3 cellular contexts compared by ENCODE assay signal in genomic region chr17:36008998-36009665, GRCh38.
TF ChIP-seq lines count a peak whose summit lies in the region.

No MANE protein-coding gene starts in this region.

TF ChIP-seq in GM23338, 12 proteins besides CTCF, POLR2A, EP300 and RAD21:
- no peak for TF ChIP-seq JUNB (IDR thresholded peaks at IDR 0.05; ENCODE audit: unreplicated experiment)

TF ChIP-seq in WTC11, 78 proteins besides CTCF, POLR2A, EP300 and RAD21:
- TF ChIP-seq ZNF532 (CRISPR knock-in tag; IDR thresholded peaks at IDR 0.05; ENCODE audit: borderline replicate concordance) (no peak), GABPB1 (CRISPR knock-in tag; IDR thresholded peaks at IDR 0.05) (no peak), OVOL2 (CRISPR knock-in tag; IDR thresholded peaks at IDR 0.05; ENCODE audit: borderline replicate concordance) (no peak), ZBTB21 (CRISPR knock-in tag; IDR thresholded peaks at IDR 0.05; ENCODE audit: borderline replicate concordance) (no peak), NR2C2 (CRISPR knock-in tag; IDR thresholded peaks at IDR 0.05) (no peak), NFYB (CRISPR knock-in tag; conservative IDR thresholded peaks at IDR 0.05; ENCODE audit: low read depth) (no peak), USF1 (CRISPR knock-in tag; IDR thresholded peaks at IDR 0.05) (no peak), ARID4B (CRISPR knock-in tag; IDR thresholded peaks at IDR 0.05; ENCODE audit: borderline replicate concordance) (no peak)

TF ChIP-seq in HepG2, 621 proteins besides CTCF, POLR2A, EP300 and RAD21 (continues in another document):
- TF ChIP-seq ZBTB44 (CRISPR knock-in tag; IDR thresholded peaks at IDR 0.05) (no peak), TARDBP (CRISPR knock-in tag; IDR thresholded peaks at IDR 0.05) (peak; percentile 28; the same call in 1 of the 2 replicates), FOXA3 (CRISPR knock-in tag; IDR thresholded peaks at IDR 0.05) (no peak; the same call in 1 of the 2 replicates), HNF4A (CRISPR knock-in tag; IDR thresholded peaks at IDR 0.05) (0 out of 2 replicates have a peak, but pooled peaks have one; percentile 20), STAG1 (CRISPR knock-in tag; IDR thresholded peaks at IDR 0.05) (peak; percentile 74), ZBTB38 (CRISPR knock-in tag; IDR thresholded peaks at IDR 0.05) (peak; percentile 21; the same call in 1 of the 2 replicates), HOMEZ (CRISPR knock-in tag; IDR thresholded peaks at IDR 0.05; ENCODE audit: low read depth) (peak; percentile 10; the same call in 1 of the 2 replicates), ZNF687 (CRISPR knock-in tag; IDR thresholded peaks at IDR 0.05) (peak; percentile 84), MYNN (CRISPR knock-in tag; IDR thresholded peaks at IDR 0.05; ENCODE audit: low read depth) (no peak), ZNF710 (CRISPR knock-in tag; IDR thresholded peaks at IDR 0.05; ENCODE audit: borderline replicate concordance) (0 out of 2 replicates have a peak, but pooled peaks have one; percentile 39), ZNF20 (CRISPR knock-in tag; IDR thresholded peaks at IDR 0.05) (no peak), MED8 (CRISPR knock-in tag; IDR thresholded peaks at IDR 0.05; ENCODE audit: insufficient replicate concordance) (peak; percentile 24), ZEB1 (IDR thresholded peaks at IDR 0.05; ENCODE audit: insufficient replicate concordance, low read depth) (no peak), POGZ (CRISPR knock-in tag; IDR thresholded peaks at IDR 0.05) (peak; percentile 42; the same call in 1 of the 2 replicates), CBX5 (CRISPR knock-in tag; IDR thresholded peaks at IDR 0.05; ENCODE audit: borderline replicate concordance) (peak; percentile 36; the same call in 1 of the 2 replicates), BRCA1 (CRISPR knock-in tag; IDR thresholded peaks at IDR 0.05) (no peak), ZBTB7B (CRISPR knock-in tag; IDR thresholded peaks at IDR 0.05) (no peak), ZNF792 (CRISPR knock-in tag; IDR thresholded peaks at IDR 0.05) (0 out of 2 replicates have a peak, but pooled peaks have one; percentile 15), SMC3 (IDR thresholded peaks at IDR 0.05; ENCODE audit: low read length) (peak; percentile 82), HOXA5 (CRISPR knock-in tag; IDR thresholded peaks at IDR 0.05) (no peak), HNRNPK (IDR thresholded peaks at IDR 0.05; ENCODE audit: low read depth, low read length, poor library complexity, severe bottlenecking) (peak; percentile 71), ZNF121 (CRISPR knock-in tag; IDR thresholded peaks at IDR 0.05) (no peak), CHD4 (IDR thresholded peaks at IDR 0.05; ENCODE audit: borderline replicate concordance, low read length) (peak; percentile 63; the same call in 1 of the 2 replicates), PPARG (CRISPR knock-in tag; conservative IDR thresholded peaks at IDR 0.05) (0 out of 2 replicates have a peak, but pooled peaks have one; percentile 11), PATZ1 (CRISPR knock-in tag; IDR thresholded peaks at IDR 0.05) (0 out of 2 replicates have a peak, but pooled peaks have one; percentile 21), ZSCAN25 (CRISPR knock-in tag; IDR thresholded peaks at IDR 0.05) (peak; percentile 62), ZNF589 (CRISPR knock-in tag; conservative IDR thresholded peaks at IDR 0.05) (no peak), RBM39 (IDR thresholded peaks at IDR 0.05; ENCODE audit: low read depth, low read length, poor library complexity, severe bottlenecking) (peak; percentile 48), MAFK (conservative IDR thresholded peaks at IDR 0.05 in 1 of 2, IDR thresholded peaks at IDR 0.05 in 1 of 2; ENCODE audit: low read length in 2 of 2) (no peak), ZNF574 (CRISPR knock-in tag; IDR thresholded peaks at IDR 0.05) (no peak), ASH2L (IDR thresholded peaks at IDR 0.05; ENCODE audit: insufficient read length, low read depth, low read length) (peak; percentile 38), ZBTB37 (CRISPR knock-in tag; IDR thresholded peaks at IDR 0.05) (peak; percentile 47; the same call in 1 of the 2 replicates), MYC (CRISPR knock-in tag; IDR thresholded peaks at IDR 0.05; ENCODE audit: borderline replicate concordance) (peak; percentile 51; the same call in 1 of the 2 replicates), SOX6 (IDR thresholded peaks at IDR 0.05) (no peak), SOX6 (CRISPR knock-in tag; IDR thresholded peaks at IDR 0.05) (peak; percentile 26; the same call in 1 of the 2 replicates), ZFY (CRISPR knock-in tag; IDR thresholded peaks at IDR 0.05) (peak; percentile 31; the same call in 1 of the 2 replicates), TOE1 (CRISPR knock-in tag; IDR thresholded peaks at IDR 0.05) (no peak), ZFP62 (CRISPR knock-in tag; IDR thresholded peaks at IDR 0.05) (no peak), AKAP8 (CRISPR knock-in tag; IDR thresholded peaks at IDR 0.05) (no peak), ZNF430 (CRISPR knock-in tag; IDR thresholded peaks at IDR 0.05) (peak; percentile 42; the same call in 1 of the 2 replicates), THAP11 (CRISPR knock-in tag; IDR thresholded peaks at IDR 0.05) (0 out of 2 replicates have a peak, but pooled peaks have one; percentile 15), TBX3 (IDR thresholded peaks at IDR 0.05; ENCODE audit: borderline replicate concordance) (no peak), IRF2 (CRISPR knock-in tag; IDR thresholded peaks at IDR 0.05) (no peak), PCBP1 (IDR thresholded peaks at IDR 0.05; ENCODE audit: borderline replicate concordance, low read depth, low read length) (0 out of 2 replicates have a peak, but pooled peaks have one; percentile 70), KDM5B (CRISPR knock-in tag; IDR thresholded peaks at IDR 0.05; ENCODE audit: borderline replicate concordance) (0 out of 2 replicates have a peak, but pooled peaks have one; percentile 28), ARNTL (CRISPR knock-in tag; IDR thresholded peaks at IDR 0.05) (peak; percentile 56; the same call in 1 of the 2 replicates)
